Comparison of ENCODE assay signal across 13 cellular contexts in the genomic region with DNA sequence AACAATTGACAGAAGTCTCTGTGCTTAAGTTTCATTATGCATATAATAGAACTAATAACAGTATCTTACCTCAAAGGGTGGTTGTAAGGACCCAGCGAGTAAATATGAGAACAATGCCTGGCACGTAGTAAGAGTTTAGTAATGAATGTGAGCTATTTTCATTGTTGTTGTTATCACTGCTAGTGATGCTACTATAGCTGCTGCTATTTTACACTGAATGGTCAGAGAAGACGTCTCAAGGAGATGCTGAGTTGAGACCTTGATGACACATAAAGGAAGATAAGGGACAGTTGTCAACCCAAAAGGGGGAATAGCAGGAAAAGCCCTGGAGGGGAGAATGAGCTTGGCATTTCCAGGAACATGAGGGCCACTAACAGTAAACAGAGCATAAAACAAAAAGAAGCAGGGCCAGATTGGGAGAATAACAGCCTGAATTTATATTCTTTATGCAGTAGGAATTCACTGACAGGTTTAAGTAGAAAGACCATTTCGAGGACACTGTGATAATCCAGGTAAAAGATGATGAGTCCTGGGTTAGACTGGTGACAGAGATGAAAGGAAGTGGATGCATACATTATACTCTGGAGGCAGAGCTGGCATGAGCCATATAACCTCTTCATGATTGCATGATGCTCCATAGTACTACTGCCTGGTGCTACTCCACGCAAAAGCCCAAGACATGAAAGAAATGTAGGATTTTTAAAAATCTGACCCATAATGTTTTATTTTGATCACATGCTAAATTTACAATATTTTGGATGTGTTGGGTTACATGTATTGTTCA. TPM values are rescaled to one million over a fixed set of nuclear protein-coding genes. Genes with fewer than 3 reads are reported as not detected.
DNase-seq lines count a peak whose midpoint lies in the region; ATAC-seq, FAIRE-seq and TF ChIP-seq lines count a peak whose summit lies in the region.
"Had no signal": no experiment of that assay in that cellular context is flagged by ENCODE, and none has a peak within 500 bp of the region (broad histone marks: within the 10 kb centered on the region; RNA-seq: fewer than 3 reads in every experiment).

No MANE protein-coding gene starts in this region.

- H3K9ac ChIP-seq in HepG2 (ENCODE audit: insufficient read depth, low read depth, low read length): no peak overlapping the region

- H3K27ac ChIP-seq in angular gyrus (ENCODE audit: low read depth, low read length): peak overlapping the region; percentile 26
- no peak overlapping the region for H3K27ac ChIP-seq in HepG2 (ENCODE audit: extremely low read length, insufficient read depth, low read length)
- no peak overlapping the region for H3K27ac ChIP-seq in PC-9
- H3K27ac ChIP-seq: upper lobe of left lung had no signal

- TF ChIP-seq POLR2A in HepG2 (IDR thresholded peaks at IDR 0.05; ENCODE audit: insufficient read depth in 1 of 2, low read depth in 2 of 2, low read length in 2 of 2): no peak

- no peaks in the 10 kb centered on the region for H3K9me2 ChIP-seq in PC-9 (ENCODE audit: insufficient read depth)

- CTCF ChIA-PET in HepG2 (lab: Yijun Ruan, JAX; ENCODE audit: low intra/inter-chr PET ratio, low total read pairs): no interaction called here
- CTCF ChIA-PET in PC-9 (lab: Charles Lee): no interaction called here

- H3K36me3 ChIP-seq in HepG2 (replicated peaks in 1 of 2; ENCODE audit: control insufficient read depth in 1 of 2, insufficient read depth in 2 of 2, low read length in 2 of 2): no peaks in the 10 kb centered on the region
- H3K36me3 ChIP-seq in PC-9 (ENCODE audit: low read depth): no peaks in the 10 kb centered on the region
- H3K36me3 ChIP-seq: HAP-1, upper lobe of left lung had no signal

- H2AFZ ChIP-seq in HepG2 (ENCODE audit: low read length): no peak overlapping the region
- no peak overlapping the region for H2AFZ ChIP-seq in PC-9

- WGBS in HepG2 (ENCODE audit: low lambda C conversion rate): 44% methylated on average over 5 of the region's 5 CpGs

- no peaks in the 10 kb centered on the region for H3K27me3 ChIP-seq in HepG2 (ENCODE audit: control insufficient read depth in 1 of 2, insufficient read depth in 2 of 2, low read length in 2 of 2)
- H3K27me3 ChIP-seq in PC-9 (ENCODE audit: insufficient read depth, low read depth): peaks cover 4% of the 10 kb centered on the region
- H3K27me3 ChIP-seq: upper lobe of left lung had no signal

- H3K9me3 ChIP-seq in HepG2 (ENCODE audit: low read length): no peaks in the 10 kb centered on the region
- no peaks in the 10 kb centered on the region for H3K9me3 ChIP-seq in PC-9 (ENCODE audit: insufficient read depth, low read depth)
- H3K9me3 ChIP-seq: HAP-1, upper lobe of left lung had no signal

- in situ Hi-C loops in GM13977 (cut with MboI; ENCODE audit: low pct_unique_long_range_greater_than_20kb, low sequenced_read_pairs, unreplicated experiment) (no loop called here), HepG2 (cut with HindIII; ENCODE audit: extremely low pct_ligation_motif_present, low pct_unique_long_range_greater_than_20kb) (no loop called here), ACHN (cut with HindIII; ENCODE audit: low pct_ligation_motif_present, low pct_unique_long_range_greater_than_20kb, low sequenced_read_pairs) (no loop called here)

- TF ChIP-seq EP300 in HepG2 (IDR thresholded peaks at IDR 0.05; ENCODE audit: low read depth in 2 of 2, low read length in 2 of 2) (no peak), HepG2 (CRISPR knock-in tag; IDR thresholded peaks at IDR 0.05; ENCODE audit: borderline replicate concordance) (no peak)

- H3K4me3 ChIP-seq in HepG2 (replicated peaks in 1 of 3; ENCODE audit: insufficient read depth in 1 of 3, low read depth in 2 of 3, low read length in 3 of 3) (no peak overlapping the region), PC-9 (no peak overlapping the region)
- H3K4me3 ChIP-seq: HAP-1, upper lobe of left lung had no signal

- TF ChIP-seq RAD21 in HepG2 (CRISPR knock-in tag; IDR thresholded peaks at IDR 0.05): no peak

- H3K4me2 ChIP-seq in HepG2 (ENCODE audit: low read depth, low read length) (no peak overlapping the region), PC-9 (no peak overlapping the region)

- TF ChIP-seq CTCF in GM13977 (IDR thresholded peaks at IDR 0.05; ENCODE audit: extremely low read depth, insufficient read depth, missing control alignments) (no peak), HepG2 (CRISPR knock-in tag; IDR thresholded peaks at IDR 0.05) (no peak), PC-9 (conservative IDR thresholded peaks at IDR 0.05) (no peak)

- H4K20me1 ChIP-seq in HepG2 (ENCODE audit: insufficient read depth, low read length): no peaks in the 10 kb centered on the region
- H4K20me1 ChIP-seq in PC-9 (ENCODE audit: insufficient read depth): no peaks in the 10 kb centered on the region

- ATAC-seq in GM19438 (IDR thresholded peaks at IDR 0.05; ENCODE audit: low read depth, unreplicated experiment) (peak; percentile 39), HG03025 (IDR thresholded peaks at IDR 0.05; ENCODE audit: low FRiP score, unreplicated experiment) (peak; percentile 46), HepG2 (no peak)

- H3F3A ChIP-seq in PC-9 (ENCODE audit: insufficient read depth, low read depth): no peaks in the 10 kb centered on the region

- DNase-seq in GM13977 (ENCODE audit: low spot score) (peak; percentile 25), HepG2 (ENCODE audit: low spot score) (no peak), PC-9 (no peak), MV-4-11 (lab: John Stamatoyannopoulos, UW) (no peak), ACHN (no peak)
- DNase-seq: activated CD8-positive, alpha-beta memory T cell treated with anti-CD3 and anti-CD28 coated beads for 24 hours; head of caudate nucleus; NCI-H1092; upper lobe of left lung had no signal

- H3K79me2 ChIP-seq in HepG2 (ENCODE audit: insufficient read depth, low read length) (no peaks in the 10 kb centered on the region), PC-9 (ENCODE audit: low read depth) (no peaks in the 10 kb centered on the region)

- no peaks in the 10 kb centered on the region for H3K4me1 ChIP-seq in HepG2 (ENCODE audit: insufficient read depth, low read length)
- no peaks in the 10 kb centered on the region for H3K4me1 ChIP-seq in PC-9 (replicated peaks; ENCODE audit: insufficient read depth)

- POLR2A ChIA-PET in HepG2 (lab: Yijun Ruan, JAX) (no interaction called here), PC-9 (lab: Charles Lee; ENCODE audit: unreplicated experiment) (no interaction called here)

- BruUV-seq in HepG2 (replicated peaks; lab: Mats Ljungman, UMichigan): no TSS peak
- no TSS peak for BruUV-seq in PC-9 (replicated peaks; lab: Mats Ljungman, UMichigan)

- FAIRE-seq in HepG2 (lab: Jason Lieb, UNC): no peak

- intact Hi-C loops in HepG2 (cut with micrococcal nuclease; ENCODE audit: unreplicated experiment): no loop called here
- intact Hi-C loops in PC-9 (cut with micrococcal nuclease; ENCODE audit: unreplicated experiment): no loop called here

TF ChIP-seq in HepG2, 621 proteins besides CTCF, POLR2A, EP300 and RAD21:
- TF ChIP-seq KDM4B (CRISPR knock-in tag; IDR thresholded peaks at IDR 0.05): no peak
- no peak for TF ChIP-seq JARID2 (CRISPR knock-in tag; IDR thresholded peaks at IDR 0.05; ENCODE audit: insufficient replicate concordance)
- TF ChIP-seq SOX5 (CRISPR knock-in tag; IDR thresholded peaks at IDR 0.05; ENCODE audit: borderline replicate concordance): no peak
- TF ChIP-seq MYNN (CRISPR knock-in tag; IDR thresholded peaks at IDR 0.05; ENCODE audit: low read depth): no peak
TF ChIP-seq in HepG2: peak in this region for 0.

RNA-seq across cellular contexts. Expression of a gene that starts 23.1 kb away (rescaled TPM):
- total RNA-seq in HepG2 (2016; rRNA removed; fragmentation: Illumina TruSeq; extraction: Trizol) (4.8 and 6.2 TPM in 2 replicates), PC-9 (2021) (not detected in 2 replicates)
- total RNA-seq in HepG2 (2016; cell fraction: cytosol; rRNA removed; fragmentation: Illumina TruSeq; extraction: Trizol; ENCODE audit: low read depth): 1.1 TPM in 2 replicates
- total RNA-seq in HepG2 (2016; cell fraction: insoluble cytoplasmic fraction; rRNA removed; fragmentation: Illumina TruSeq; extraction: Trizol): 2.5 and 5.3 TPM in 2 replicates
- 1.4 and 1.5 TPM in 2 replicates for total RNA-seq in HepG2 (2016; cell fraction: membrane; rRNA removed; fragmentation: Illumina TruSeq; extraction: Trizol)
- total RNA-seq in HepG2 (2016; cell fraction: nucleus; rRNA removed; fragmentation: Illumina TruSeq; extraction: Trizol): 21.5 and 21.6 TPM in 2 replicates
- polyA plus RNA-seq in HepG2 (2011; rRNA removed): 1.7 and 2.2 TPM in 2 replicates
- polyA plus RNA-seq in HepG2 (2011; cell fraction: cytosol; rRNA removed): 0.27 and 0.77 TPM in 2 replicates
- polyA plus RNA-seq in HepG2 (2011; cell fraction: nucleus; rRNA removed): 4.0 and 8.0 TPM in 2 replicates
- 1.9 and 3.0 TPM in 2 replicates for polyA plus RNA-seq in HepG2 (2012)
- 0.10 and 0.37 TPM in 2 replicates for polyA plus RNA-seq in HepG2 (2016; cell fraction: cytosol; fragmentation: Illumina TruSeq; extraction: Trizol; ENCODE audit: low read depth)
- polyA plus RNA-seq in HepG2 (2016; cell fraction: insoluble cytoplasmic fraction; fragmentation: Illumina TruSeq; extraction: Trizol; ENCODE audit: low read depth): 1.2 and 2.5 TPM in 2 replicates
- 0.23 and 0.33 TPM in 2 replicates for polyA plus RNA-seq in HepG2 (2016; cell fraction: membrane; fragmentation: Illumina TruSeq; extraction: Trizol; ENCODE audit: low read depth)
- 12.3 and 13.7 TPM in 2 replicates for polyA plus RNA-seq in HepG2 (2016; cell fraction: nucleus; fragmentation: Illumina TruSeq; extraction: Trizol; ENCODE audit: insufficient read depth, low read depth)
- polyA minus RNA-seq in HepG2 (2011; rRNA and poly(A)+ RNA removed; ENCODE audit: low replicate concordance): 1.8 and 1.9 TPM in 2 replicates
- polyA minus RNA-seq in HepG2 (2011; cell fraction: cytosol; rRNA and poly(A)+ RNA removed): 1.5 and 2.2 TPM in 2 replicates
- polyA minus RNA-seq in HepG2 (2011; cell fraction: nucleus; rRNA and poly(A)+ RNA removed): 32.2 and 38.3 TPM in 2 replicates
